29 cellular contexts compared by ENCODE assay signal in the genomic region with DNA sequence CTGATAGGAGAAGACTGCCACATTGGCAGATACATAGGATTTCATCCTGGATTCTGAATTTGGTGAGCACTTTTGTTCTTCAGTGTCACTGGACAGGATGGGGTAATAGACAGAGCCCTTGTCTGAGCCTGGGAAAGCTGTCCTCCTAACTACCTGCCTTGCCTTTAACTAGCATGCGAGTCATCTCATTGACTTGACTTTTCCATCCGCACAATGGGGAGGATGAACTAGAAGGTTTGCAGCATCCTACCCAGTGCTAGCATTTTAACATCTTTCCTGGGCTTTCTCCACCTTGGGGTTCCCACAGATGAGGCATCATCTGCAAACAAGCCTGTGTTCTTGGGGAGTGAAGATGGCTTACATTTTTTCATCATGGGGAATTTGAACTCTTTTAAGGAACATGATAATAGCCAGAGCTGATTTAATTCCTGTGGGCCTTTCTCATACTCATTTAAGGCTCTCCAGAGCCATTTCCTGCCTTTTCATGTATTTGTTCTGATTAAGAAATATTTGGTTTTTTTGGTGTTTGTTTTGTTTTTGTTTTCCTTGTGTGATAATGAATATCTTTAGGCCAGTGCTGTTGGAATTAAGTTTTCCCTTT.
A peak's percentile ranks its signal among the peaks of the same experiment; 100 is the strongest.
DNase-seq lines count a peak whose midpoint lies in the region; ATAC-seq, FAIRE-seq and TF ChIP-seq lines count a peak whose summit lies in the region.
"Had no signal": no experiment of that assay in that cellular context is flagged by ENCODE, and none has a peak within 500 bp of the region (broad histone marks: within the 10 kb centered on the region; RNA-seq: fewer than 3 reads in every experiment).

No MANE protein-coding gene starts in this region.

- H4K8ac ChIP-seq in H1 (ENCODE audit: extremely low read depth, insufficient read depth, low read length), result no peak overlapping the region

- no peaks in the 10 kb centered on the region; the same call in 1 of the 2 replicates for H3K23me2 ChIP-seq in H1 (ENCODE audit: low read depth, low read length)

- no peaks in the 10 kb centered on the region for H3K27me3 ChIP-seq in H1 (replicated peaks in 1 of 4; ENCODE audit: control insufficient read depth in 3 of 4, extremely low read depth in 1 of 4, insufficient read depth in 3 of 4, low read length in 3 of 4)
- H3K27me3 ChIP-seq in GM23338 (ENCODE audit: insufficient read depth), result no peaks in the 10 kb centered on the region
- H3K27me3 ChIP-seq: BLaER1, esophagus squamous epithelium, gastroesophageal sphincter, sigmoid colon, suprapubic skin had no signal

- peaks cover 6% of the 10 kb centered on the region in 2 donors for H3K9me3 Mint-ChIP-seq in stimulated activated naive CD8-positive, alpha-beta T cell treated with anti-CD3 and anti-CD28 coated beads, Interleukin-15, amount 100 ng/mL, for 72 hours
- H3K9me3 Mint-ChIP-seq in nephron, result peaks cover 29% of the 10 kb centered on the region
- H3K9me3 Mint-ChIP-seq in GM23338, result peaks cover 25% of the 10 kb centered on the region

- CTCF ChIA-PET in H1 (lab: Charles Lee; ENCODE audit: partially characterized antibody), result interaction anchor here (0.6 to 10.0 kb wide), 3 partner anchors 11 to 152 kb away, joined by 4 to 119 read pairs (median 4); no protein-coding TSS in a partner anchor

- H4K91ac ChIP-seq in H1 (replicated peaks; ENCODE audit: insufficient read length, low read length), result no peak overlapping the region

- no peak overlapping the region for H3K9ac ChIP-seq in H1 (replicated peaks in 1 of 4; ENCODE audit: extremely low read depth in 1 of 4, low read depth in 3 of 4, low read length in 3 of 4)
- H3K9ac ChIP-seq: BLaER1 had no signal

- no peak overlapping the region for H3K23ac ChIP-seq in H1 (ENCODE audit: insufficient read length)

- H3K27ac ChIP-seq in H1 (ENCODE audit: low read depth, low read length) (peak overlapping the region; percentile 5; the same call in 1 of the 2 replicates), GM23338 (ENCODE audit: low read depth) (no peak overlapping the region)
- H3K27ac ChIP-seq: BLaER1, esophagus squamous epithelium, gastroesophageal sphincter, sigmoid colon, suprapubic skin had no signal

- H3K4me1 Mint-ChIP-seq in stimulated activated naive CD8-positive, alpha-beta T cell treated with anti-CD3 and anti-CD28 coated beads, Interleukin-15, amount 100 ng/mL, for 72 hours, result peaks cover 17% of the 10 kb centered on the region
- peaks cover 13% of the 10 kb centered on the region for H3K4me1 Mint-ChIP-seq in nephron
- peaks cover 46% of the 10 kb centered on the region for H3K4me1 Mint-ChIP-seq in GM23338

- H3K4me1 ChIP-seq in H1 (replicated peaks in 1 of 4; ENCODE audit: control insufficient read depth in 3 of 4, insufficient read depth in 4 of 4, low read length in 3 of 4) (peaks cover 6 to 14% (median 13%) of the 10 kb centered on the region in 4 experiments; a peak in 6 of 7 replicates), GM23338 (ENCODE audit: insufficient read depth) (peaks cover 38% of the 10 kb centered on the region)
- H3K4me1 ChIP-seq: esophagus squamous epithelium, gastroesophageal sphincter, HAP-1, sigmoid colon, suprapubic skin had no signal

- no peak for DNase-seq in stimulated activated naive CD8-positive, alpha-beta T cell treated with anti-CD3 and anti-CD28 coated beads, Interleukin-15, Interleukin-2, amounts not matched to agents 100 U/mL and 50 U/mL, for 24 hours
- no peak for DNase-seq in stimulated activated naive CD8-positive, alpha-beta T cell treated with anti-CD3 and anti-CD28 coated beads, Interleukin-15, amount 100 ng/mL, for 72 hours
- no peak for DNase-seq in H1 (ENCODE audit: low read depth in 1 of 2, low spot score in 2 of 2)
- DNase-seq in activated CD4-positive, CD25-positive, alpha-beta regulatory T cell (lab: John Stamatoyannopoulos, UW), result no peak
- DNase-seq in GM19238 (ENCODE audit: insufficient read length, low spot score), result no peak
- DNase-seq in GM23338 (ENCODE audit: low spot score), result no peak
- DNase-seq: ACHN; activated CD4-positive, alpha-beta T cell treated with anti-CD3 and anti-CD28 coated beads, Interleukin-2, amount 10 ng/mL, durations not matched to agents 7 days and 5 days; activated CD8-positive, alpha-beta memory T cell treated with anti-CD3 and anti-CD28 coated beads, Interleukin-2, amount 50 U/mL, for 4 hours; activated gamma-delta T cell; amniotic stem cell; cortex of kidney; endodermal cell; esophagus squamous epithelium; NCI-H1930; NCI-H226; sigmoid colon had no signal

- H3F3A ChIP-seq in GM23338 (replicated peaks; ENCODE audit: low read depth), result no peaks in the 10 kb centered on the region

- H3K36me3 ChIP-seq in H1 (ENCODE audit: control insufficient read depth in 2 of 4, insufficient read depth in 4 of 4, low read length in 3 of 4), result peaks cover 0 to 5% (median 2%) of the 10 kb centered on the region in 4 experiments; a peak in 2 of 8 replicates
- peaks cover 5% of the 10 kb centered on the region; the same call in 1 of the 2 replicates for H3K36me3 ChIP-seq in GM23338 (ENCODE audit: insufficient read depth)
- H3K36me3 ChIP-seq: gastroesophageal sphincter, HAP-1, sigmoid colon, suprapubic skin had no signal

- no peak overlapping the region for H4K5ac ChIP-seq in H1 (ENCODE audit: insufficient read length, low read depth, low read length)

- no peak for FAIRE-seq in H1 (lab: Jason Lieb, UNC)
- FAIRE-seq: bronchial epithelial cell, GM12891, islet of Langerhans had no signal

- H2BK12ac ChIP-seq in H1 (ENCODE audit: low read depth, low read length), result peak overlapping the region; percentile 11; the same call in 1 of the 2 replicates

- H3K79me1 ChIP-seq in H1 (ENCODE audit: low read depth, low read length), result peaks cover 15% of the 10 kb centered on the region; the same call in 1 of the 2 replicates

- peaks cover 6% of the 10 kb centered on the region in 2 experiments; a peak in 3 of 4 replicates for H3K9me3 ChIP-seq in H1 (ENCODE audit: insufficient read depth in 2 of 2, low read depth in 1 of 2, low read length in 1 of 2)

- TF ChIP-seq EP300 in H1 (IDR thresholded peaks at IDR 0.05; ENCODE audit: borderline replicate concordance in 1 of 2, low read depth in 2 of 2, low read length in 2 of 2), result no peak

- ATAC-seq in stimulated activated naive CD8-positive, alpha-beta T cell treated with anti-CD3 and anti-CD28 coated beads, Interleukin-15, Interleukin-2, amounts not matched to agents 100 U/mL and 50 U/mL, for 24 hours, result peak; percentile 58
- no peak for ATAC-seq in stimulated activated naive CD8-positive, alpha-beta T cell treated with anti-CD3 and anti-CD28 coated beads, Interleukin-15, amount 100 ng/mL, for 72 hours
- ATAC-seq in HG03175 (IDR thresholded peaks at IDR 0.05; ENCODE audit: unreplicated experiment) (no peak), GM23338 (no peak)
- ATAC-seq: gastroesophageal sphincter, SK-N-SH treated with all-trans-retinoic acid at 6 μM for 48 hours had no signal

- no peak overlapping the region for H3K18ac ChIP-seq in H1 (ENCODE audit: extremely low read depth, low read length)

- TF ChIP-seq RAD21 in H1 (IDR thresholded peaks at IDR 0.05 in 1 of 2, conservative IDR thresholded peaks at IDR 0.05 in 1 of 2; ENCODE audit: low read depth in 2 of 2, low read length in 2 of 2), result no peak

- no peak overlapping the region for H2AFZ ChIP-seq in H1 (ENCODE audit: low read length)
- no peak overlapping the region for H2AFZ ChIP-seq in GM23338

- no peak overlapping the region for H2BK120ac ChIP-seq in H1 (replicated peaks; ENCODE audit: low read depth, low read length)

- TF ChIP-seq POLR2A in H1 (IDR thresholded peaks at IDR 0.05; ENCODE audit: control extremely low read depth in 1 of 2, low read depth in 2 of 2, low read length in 2 of 2), result no peak

- 92% methylated on average over 2 of the region's 2 CpGs; no CpG with 5 or more reads in 1 of the 2 experiments for WGBS in H1 (ENCODE audit: extremely low coverage in 1 of 2, insufficient coverage in 1 of 2, insufficient read length in 1 of 2, insufficient replicate concordance in 2 of 2, low coverage in 1 of 2, low lambda C conversion rate in 2 of 2, missing lambda C conversion rate in 1 of 2), 2 experiments

- no peaks in the 10 kb centered on the region for H3K27me3 Mint-ChIP-seq in stimulated activated naive CD8-positive, alpha-beta T cell treated with anti-CD3 and anti-CD28 coated beads, Interleukin-15, amount 100 ng/mL, for 72 hours
- H3K27me3 Mint-ChIP-seq in nephron (ENCODE audit: low read depth) (peaks cover 20% of the 10 kb centered on the region), GM23338 (ENCODE audit: insufficient read depth, low read depth, poor library complexity) (peaks cover 5% of the 10 kb centered on the region)
- H3K27me3 Mint-ChIP-seq: activated CD4-positive, alpha-beta T cell treated with anti-CD3 and anti-CD28 coated beads, Interleukin-2, amount 10 ng/mL, durations not matched to agents 7 days and 5 days; progenitor cell of endocrine pancreas had no signal

- H2BK15ac ChIP-seq in H1 (ENCODE audit: low read length), result 0 out of 2 replicates have a peak overlapping the region, but pooled peaks have one; percentile 1

- H3K36me3 Mint-ChIP-seq in nephron (ENCODE audit: low read depth), result peaks cover 54% of the 10 kb centered on the region
- H3K36me3 Mint-ChIP-seq in GM23338 (ENCODE audit: low read depth), result peaks cover 29% of the 10 kb centered on the region

- H2BK20ac ChIP-seq in H1 (ENCODE audit: low read length), result no peak overlapping the region

- H4K20me1 ChIP-seq in H1 (replicated peaks in 1 of 2; ENCODE audit: control insufficient read depth in 1 of 2, insufficient read depth in 2 of 2, low read length in 2 of 2) (peaks cover 2 to 15% of the 10 kb centered on the region in 2 experiments), GM23338 (replicated peaks; ENCODE audit: insufficient read depth) (peaks cover 4% of the 10 kb centered on the region; the same call in 1 of the 2 replicates)

- peaks cover 0 to 74% of the 10 kb centered on the region in 2 experiments; a peak in 2 of 4 replicates for H3K79me2 ChIP-seq in H1 (ENCODE audit: control insufficient read depth in 1 of 2, insufficient read depth in 2 of 2, low read length in 2 of 2)
- peaks cover 32% of the 10 kb centered on the region for H3K79me2 ChIP-seq in GM23338 (replicated peaks; ENCODE audit: insufficient read depth)

- H2AK5ac ChIP-seq in H1 (ENCODE audit: low read depth, low read length), result 0 out of 2 replicates have a peak overlapping the region, but pooled peaks have one; percentile 45

- POLR2A ChIA-PET in H1 (lab: Charles Lee; ENCODE audit: partially characterized antibody), result interaction anchor here (0.8 kb wide), 1 partner anchor 12 kb away, joined by 3 read pairs; no protein-coding TSS in a partner anchor

- H3K4me2 ChIP-seq in H1 (ENCODE audit: insufficient read depth in 1 of 2, low read depth in 2 of 2, low read length in 2 of 2) (no peak overlapping the region), GM23338 (no peak overlapping the region)
- H3K4me2 ChIP-seq: BLaER1 had no signal

- peak overlapping the region; percentile 56 for H3K56ac ChIP-seq in H1 (replicated peaks; ENCODE audit: insufficient read length, low read depth, low read length)

- H3K14ac ChIP-seq in H1 (ENCODE audit: insufficient read length), result no peak overlapping the region

- no peak for TF ChIP-seq CTCF in H1 (IDR thresholded peaks at IDR 0.05; ENCODE audit: control extremely low read depth in 1 of 3, insufficient read depth in 1 of 3, low read depth in 1 of 3, low read length in 3 of 3)
- no peak for TF ChIP-seq CTCF in nephron (IDR thresholded peaks at IDR 0.05; ENCODE audit: unreplicated experiment in 3 of 3)
- no peak for TF ChIP-seq CTCF in GM23338 (conservative IDR thresholded peaks at IDR 0.05; ENCODE audit: low read depth in 2 of 2)

- H3K4me3 ChIP-seq in H1 (ENCODE audit: extremely low read depth in 1 of 4, insufficient read depth in 2 of 4, low read depth in 3 of 4, low read length in 4 of 4) (no peak overlapping the region), GM23338 (no peak overlapping the region)
- H3K4me3 ChIP-seq: BLaER1, esophagus squamous epithelium, gastroesophageal sphincter, HAP-1, sigmoid colon, suprapubic skin had no signal

- H2BK5ac ChIP-seq in H1 (ENCODE audit: low read depth, low read length), result peak overlapping the region; percentile 19; the same call in 1 of the 2 replicates

- H3K27ac Mint-ChIP-seq in stimulated activated naive CD8-positive, alpha-beta T cell treated with anti-CD3 and anti-CD28 coated beads, Interleukin-15, amount 100 ng/mL, for 72 hours, result no peak overlapping the region
- peak overlapping the region; percentile 60 to 93 (median 71) for H3K27ac Mint-ChIP-seq in nephron
- no peak overlapping the region for H3K27ac Mint-ChIP-seq in GM23338
- H3K27ac Mint-ChIP-seq: activated CD4-positive, alpha-beta T cell treated with anti-CD3 and anti-CD28 coated beads, Interleukin-2, amount 10 ng/mL, durations not matched to agents 7 days and 5 days; progenitor cell of endocrine pancreas; T-helper 2 cell treated with Interferon-gamma antibody and Interleukin-4, amounts not matched to agents 5 μg/mL and 100 μg/mL, for 36 hours had no signal

- H3K4ac ChIP-seq in H1 (replicated peaks; ENCODE audit: insufficient read length, low read depth, low read length), result no peak overlapping the region

- H3K4me3 Mint-ChIP-seq in stimulated activated naive CD8-positive, alpha-beta T cell treated with anti-CD3 and anti-CD28 coated beads, Interleukin-15, amount 100 ng/mL, for 72 hours, result no peak overlapping the region
- H3K4me3 Mint-ChIP-seq in nephron (no peak overlapping the region), GM23338 (no peak overlapping the region)
- H3K4me3 Mint-ChIP-seq: activated CD4-positive, alpha-beta T cell treated with anti-CD3 and anti-CD28 coated beads, Interleukin-2, amount 10 ng/mL, durations not matched to agents 7 days and 5 days; endodermal cell; T-helper 2 cell treated with Interferon-gamma antibody and Interleukin-4, amounts not matched to agents 5 μg/mL and 100 μg/mL, for 36 hours had no signal

- H3K9me2 ChIP-seq in GM23338 (ENCODE audit: insufficient read depth), result 0 out of 2 replicates have a peak, but pooled peaks cover 7% of the 10 kb centered on the region

Comparison
In these comparisons a context has a peak if more than half of its experiments do, and no peak if none do; other contexts are left out.
1. H3K27ac Mint-ChIP-seq: peak in nephron (3 of 3); none in stimulated activated naive CD8-positive, alpha-beta T cell treated with anti-CD3 and anti-CD28 coated beads, Interleukin-15, amount 100 ng/mL, for 72 hours (0 of 2) and GM23338 (single experiment).